In the genomic region with DNA sequence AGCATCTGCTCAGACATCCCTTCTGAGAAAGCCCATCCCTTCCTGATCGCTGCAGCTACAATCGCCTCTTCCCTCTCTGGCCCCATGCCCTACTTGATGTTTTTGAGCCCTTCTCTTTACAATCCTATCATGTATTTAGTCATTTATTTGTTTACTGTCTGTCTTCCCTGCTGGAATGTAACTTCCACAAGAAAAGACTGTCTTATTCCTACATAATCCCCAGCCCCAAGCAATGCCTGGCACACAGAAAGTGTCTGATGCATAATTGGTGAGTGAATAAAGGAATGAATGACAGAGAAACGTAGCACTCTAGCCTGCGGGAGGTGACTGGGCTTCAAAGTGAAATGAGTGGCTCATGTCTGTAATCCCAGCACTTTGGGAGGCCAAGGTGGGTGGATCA, we compare ENCODE assay signal across 12 cellular contexts. TPM values are rescaled to one million over a fixed set of nuclear protein-coding genes. Genes with fewer than 3 reads are reported as not detected.
A peak's percentile ranks its signal among the peaks of the same experiment; 100 is the strongest.
DNase-seq lines count a peak whose midpoint lies in the region; ATAC-seq and TF ChIP-seq lines count a peak whose summit lies in the region.
"Had no signal": no experiment of that assay in that cellular context is flagged by ENCODE, and none has a peak within 500 bp of the region (broad histone marks: within the 10 kb centered on the region; RNA-seq: fewer than 3 reads in every experiment).

No MANE protein-coding gene starts in this region.

- H3K27ac ChIP-seq in CD4-positive, CD25-positive, alpha-beta regulatory T cell (ENCODE audit: insufficient read depth, low read length, poor library complexity, severe bottlenecking), result no peak overlapping the region
- H3K27ac ChIP-seq in brain microvascular endothelial cell, result peak overlapping the region; percentile 67

- H3K4me3 ChIP-seq in CD4-positive, CD25-positive, alpha-beta regulatory T cell (ENCODE audit: low read depth, low read length), result no peak overlapping the region
- H3K4me3 ChIP-seq in HAP-1 (no peak overlapping the region), brain microvascular endothelial cell (ENCODE audit: low read depth, low read length) (no peak overlapping the region)
- H3K4me3 ChIP-seq: skin epidermis had no signal

- peak overlapping the region in 2 of 3 donors; percentile 52 to 92 for H3K27ac Mint-ChIP-seq in CD4-positive, CD25-positive, alpha-beta regulatory T cell
- peak overlapping the region in 2 of 3 experiments; percentile 23 to 43 for H3K27ac Mint-ChIP-seq in nephron

- no peaks in the 10 kb centered on the region for H3K27me3 Mint-ChIP-seq in CD4-positive, CD25-positive, alpha-beta regulatory T cell
- H3K27me3 Mint-ChIP-seq in nephron (ENCODE audit: low read depth), result peaks cover 9% of the 10 kb centered on the region
- H3K27me3 Mint-ChIP-seq: naive thymus-derived CD4-positive, alpha-beta T cell had no signal

- H3K9me3 ChIP-seq in CD4-positive, CD25-positive, alpha-beta regulatory T cell (ENCODE audit: control insufficient read depth in 2 of 2, low read length in 2 of 2), result no peaks in the 10 kb centered on the region
- no peaks in the 10 kb centered on the region for H3K9me3 ChIP-seq in HAP-1

- ATAC-seq in CD4-positive, CD25-positive, alpha-beta regulatory T cell (ENCODE audit: low read depth in 2 of 2), result no peak
- ATAC-seq in HG03469 (IDR thresholded peaks at IDR 0.05; ENCODE audit: unreplicated experiment), result no peak
- ATAC-seq: naive thymus-derived CD4-positive, alpha-beta T cell had no signal

- H3K36me3 Mint-ChIP-seq in CD4-positive, CD25-positive, alpha-beta regulatory T cell, result peaks cover 54% of the 10 kb centered on the region
- H3K36me3 Mint-ChIP-seq in nephron (ENCODE audit: low read depth), result peaks cover 30% of the 10 kb centered on the region

- DNase-seq in CD4-positive, CD25-positive, alpha-beta regulatory T cell, result no peak
- DNase-seq in HAP-1 (ENCODE audit: low spot score in 2 of 2), result peak; percentile 80 to 87
- DNase-seq in brain microvascular endothelial cell, result peak; percentile 66
- DNase-seq in NCI-H526 treated with DMSO at 0.1 percent for 48 hours (lab: John Stamatoyannopoulos, UW), result no peak
- DNase-seq in NCI-H2029 (lab: John Stamatoyannopoulos, UW), result no peak
- no peak for DNase-seq in NCI-H146 (lab: John Stamatoyannopoulos, UW)
- DNase-seq: islet precursor cell; naive thymus-derived CD4-positive, alpha-beta T cell; NCI-H2227 treated with DMSO at 0.1 percent for 48 hours had no signal

- peaks cover 3% of the 10 kb centered on the region for H3K4me1 ChIP-seq in CD4-positive, CD25-positive, alpha-beta regulatory T cell (ENCODE audit: control insufficient read depth, insufficient read depth, low read length, poor library complexity, severe bottlenecking)
- H3K4me1 ChIP-seq in HAP-1, result peaks cover 12% of the 10 kb centered on the region

- TF ChIP-seq CTCF in brain microvascular endothelial cell (IDR thresholded peaks at IDR 0.05; ENCODE audit: low read depth, low read length, missing control alignments) (no peak), nephron (IDR thresholded peaks at IDR 0.05; ENCODE audit: unreplicated experiment in 3 of 3) (no peak)

- H3K4me1 Mint-ChIP-seq in CD4-positive, CD25-positive, alpha-beta regulatory T cell, result peaks cover 12 to 34% (median 19%) of the 10 kb centered on the region in 4 donors
- H3K4me1 Mint-ChIP-seq in nephron, result peaks cover 38% of the 10 kb centered on the region

- in situ Hi-C loops in HAP-1 (cut with MboI; ENCODE audit: low sequenced_read_pairs) (no loop called here), brain microvascular endothelial cell (cut with HindIII; ENCODE audit: low pct_ligation_motif_present, low sequenced_read_pairs) (loop anchor here (5.0 kb wide), 1 partner anchor 72 kb away; no protein-coding TSS in a partner anchor)

- peaks cover 81% of the 10 kb centered on the region for H3K36me3 ChIP-seq in CD4-positive, CD25-positive, alpha-beta regulatory T cell (ENCODE audit: control insufficient read depth, insufficient read depth, low read length)
- no peaks in the 10 kb centered on the region for H3K36me3 ChIP-seq in HAP-1 (replicated peaks)
- peaks cover 36% of the 10 kb centered on the region for H3K36me3 ChIP-seq in brain microvascular endothelial cell (replicated peaks)

- no peaks in the 10 kb centered on the region for H3K27me3 ChIP-seq in CD4-positive, CD25-positive, alpha-beta regulatory T cell (ENCODE audit: control insufficient read depth, insufficient read depth, low read length)
- H3K27me3 ChIP-seq in HAP-1 (ENCODE audit: low read depth) (no peaks in the 10 kb centered on the region), brain microvascular endothelial cell (replicated peaks) (no peaks in the 10 kb centered on the region)

- H3K9me3 Mint-ChIP-seq in CD4-positive, CD25-positive, alpha-beta regulatory T cell, result no peaks in the 10 kb centered on the region
- no peaks in the 10 kb centered on the region for H3K9me3 Mint-ChIP-seq in nephron
- H3K9me3 Mint-ChIP-seq: naive thymus-derived CD4-positive, alpha-beta T cell had no signal

- no peak overlapping the region for H3K4me3 Mint-ChIP-seq in CD4-positive, CD25-positive, alpha-beta regulatory T cell
- no peak overlapping the region for H3K4me3 Mint-ChIP-seq in nephron
- H3K4me3 Mint-ChIP-seq: naive thymus-derived CD4-positive, alpha-beta T cell had no signal

RNA-seq across cellular contexts. Expression of a gene that starts 25.4 kb away (rescaled TPM):
- 140 TPM for total RNA-seq in CD4-positive, CD25-positive, alpha-beta regulatory T cell
- polyA plus RNA-seq in CD4-positive, CD25-positive, alpha-beta regulatory T cell, result 10 to 100 TPM; 25.7 to 32.3 (median 27.7) TPM

Comparison
In these comparisons a context has a peak if more than half of its experiments do, and no peak if none do; other contexts are left out.
1. DNase-seq: peak in HAP-1 (2 of 2) and brain microvascular endothelial cell (single experiment); none in CD4-positive, CD25-positive, alpha-beta regulatory T cell (0 of 3), NCI-H526 treated with DMSO at 0.1 percent for 48 hours (single experiment), NCI-H2029 (single experiment) and NCI-H146 (single experiment).